In the genomic region with DNA sequence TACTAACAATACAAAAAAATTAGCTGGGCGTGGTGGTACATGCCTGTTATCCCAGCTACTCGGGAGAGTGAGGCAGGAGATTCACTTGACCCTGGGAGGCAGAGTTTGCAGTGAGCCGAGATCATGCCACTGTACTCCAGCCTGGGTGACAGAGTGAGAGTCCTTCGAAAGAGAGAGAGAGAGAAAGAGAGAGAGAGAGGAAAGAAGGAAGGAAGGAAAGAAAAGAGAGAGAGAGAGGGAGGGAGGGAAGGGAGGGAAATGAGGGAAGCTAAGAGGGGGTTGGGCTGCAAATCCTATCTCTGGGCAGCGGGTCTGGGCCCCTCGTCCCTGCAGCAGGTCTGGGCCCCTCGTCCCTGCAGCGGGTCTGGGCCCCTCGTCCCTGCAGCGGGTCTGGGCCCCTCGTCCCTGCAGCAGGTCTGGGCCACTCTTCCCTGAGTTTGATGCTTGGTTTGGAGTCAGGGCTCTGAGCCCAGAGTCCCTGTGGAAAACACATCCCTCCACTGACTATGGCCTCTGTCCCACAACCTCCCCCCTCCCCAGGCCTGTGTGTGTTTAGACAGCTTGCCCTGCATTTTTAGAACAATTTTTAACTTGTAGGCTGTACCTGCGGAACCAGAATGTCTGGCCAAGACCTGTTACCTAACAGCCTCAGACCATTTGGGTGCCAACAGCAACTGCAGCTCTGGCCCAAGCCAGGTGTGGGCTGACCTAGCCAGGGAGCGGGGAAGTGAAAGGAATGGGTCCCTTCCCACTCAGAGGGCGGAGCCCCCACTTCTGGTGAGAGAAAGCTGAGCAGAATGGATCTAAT, we compare ENCODE assay signal across 16 cellular contexts.
DNase-seq lines count a peak whose midpoint lies in the region; TF ChIP-seq lines count a peak whose summit lies in the region.
"Had no signal": no experiment of that assay in that cellular context is flagged by ENCODE, and none has a peak within 500 bp of the region (broad histone marks: within the 10 kb centered on the region; RNA-seq: fewer than 3 reads in every experiment).

No MANE protein-coding gene starts in this region.

- no peak overlapping the region for H3K4me3 Mint-ChIP-seq in endodermal cell
- no peak overlapping the region for H3K4me3 Mint-ChIP-seq in neural progenitor cell
- H3K4me3 Mint-ChIP-seq: activated T-cell treated with anti-CD3 and anti-CD28 coated beads, Interleukin-2, amount 50 U/mL, for 24 hours had no signal

- no peak for TF ChIP-seq CTCF in C4-2B (conservative IDR thresholded peaks at IDR 0.05)
- TF ChIP-seq CTCF in endodermal cell (conservative IDR thresholded peaks at IDR 0.05): no peak
- TF ChIP-seq CTCF in neural progenitor cell (IDR thresholded peaks at IDR 0.05): no peak
- TF ChIP-seq CTCF in GM10266 (IDR thresholded peaks at IDR 0.05; ENCODE audit: control insufficient read depth, insufficient read depth, low read depth, missing control alignments): no peak
- no peak for TF ChIP-seq CTCF in left ventricle myocardium inferior (IDR thresholded peaks at IDR 0.05; ENCODE audit: borderline replicate concordance)

- H3K4me1 Mint-ChIP-seq in endodermal cell (peaks cover 6% of the 10 kb centered on the region), neural progenitor cell (peaks cover 15% of the 10 kb centered on the region)

- H3K27me3 ChIP-seq in endodermal cell (ENCODE audit: control insufficient read depth, insufficient read depth, low read length, poor library complexity, severe bottlenecking) (no peaks in the 10 kb centered on the region), neural progenitor cell (no peaks in the 10 kb centered on the region), left ventricle myocardium inferior (ENCODE audit: low read depth) (peaks cover 12% of the 10 kb centered on the region)
- H3K27me3 ChIP-seq: adrenal gland had no signal

- H3F3A ChIP-seq in neural progenitor cell (ENCODE audit: low read depth): no peaks in the 10 kb centered on the region

- 82 to 86% methylated on average over 13 to 14 of the region's 14 CpGs for WGBS in endodermal cell (ENCODE audit: insufficient coverage in 1 of 2, insufficient read length in 1 of 2), 2 experiments

- intact Hi-C loops in left ventricle myocardium inferior (cut with micrococcal nuclease): no loop called here

- H3K4me3 ChIP-seq in endodermal cell (ENCODE audit: low read length) (no peak overlapping the region), neural progenitor cell (no peak overlapping the region), left ventricle myocardium inferior (no peak overlapping the region)
- H3K4me3 ChIP-seq: adrenal gland, gastroesophageal sphincter, GM23248 had no signal

- no peaks in the 10 kb centered on the region for H4K20me1 ChIP-seq in neural progenitor cell (ENCODE audit: low read depth)

- H3K9me3 Mint-ChIP-seq in endodermal cell: peaks cover 6% of the 10 kb centered on the region
- H3K9me3 Mint-ChIP-seq in neural progenitor cell: peaks cover 5% of the 10 kb centered on the region
- H3K9me3 Mint-ChIP-seq: activated T-cell treated with anti-CD3 and anti-CD28 coated beads, Interleukin-2, amount 50 U/mL, for 24 hours had no signal

- DNase-seq in NCI-H2029 (lab: John Stamatoyannopoulos, UW) (peak; percentile 24), endodermal cell (peak; percentile 53), neural progenitor cell (ENCODE audit: low spot score) (no peak), GM10266 (ENCODE audit: extremely low spot score) (no peak), activated T-cell treated with anti-CD3 and anti-CD28 coated beads for 4 hours (no peak), left ventricle myocardium inferior (no peak)
- DNase-seq in central memory CD4-positive, alpha-beta T cell: no peak
- DNase-seq: activated CD4-positive, alpha-beta T cell treated with anti-CD3 and anti-CD28 coated beads for 1 hour; activated T-cell treated with anti-CD3 and anti-CD28 coated beads, Interleukin-2, amount 50 U/mL, for 24 hours; DMS79 treated with DMSO at 0.1 percent for 48 hours; NCI-H526 treated with DMSO at 0.1 percent for 48 hours; occipital lobe had no signal

- H3K4me2 ChIP-seq in neural progenitor cell: no peak overlapping the region

- H3K4me1 ChIP-seq in endodermal cell (ENCODE audit: control insufficient read depth, insufficient read depth, low read length) (no peaks in the 10 kb centered on the region), neural progenitor cell (no peaks in the 10 kb centered on the region), left ventricle myocardium inferior (no peaks in the 10 kb centered on the region)
- H3K4me1 ChIP-seq: adrenal gland, gastroesophageal sphincter had no signal

- H3K9ac ChIP-seq in endodermal cell (ENCODE audit: extremely low read depth, low read length, poor library complexity, severe bottlenecking): no peak overlapping the region
- H3K9ac ChIP-seq in neural progenitor cell: no peak overlapping the region
- H3K9ac ChIP-seq: GM23248 had no signal

- H3K36me3 ChIP-seq in endodermal cell (ENCODE audit: control insufficient read depth, insufficient read depth, low read length) (no peaks in the 10 kb centered on the region), neural progenitor cell (no peaks in the 10 kb centered on the region), left ventricle myocardium inferior (no peaks in the 10 kb centered on the region)
- H3K36me3 ChIP-seq: adrenal gland, gastroesophageal sphincter had no signal

- peaks cover 6% of the 10 kb centered on the region for H3K27me3 Mint-ChIP-seq in endodermal cell (ENCODE audit: insufficient read depth)
- peaks cover 4% of the 10 kb centered on the region for H3K27me3 Mint-ChIP-seq in neural progenitor cell (ENCODE audit: insufficient read depth, low read depth)
- H3K27me3 Mint-ChIP-seq: activated T-cell treated with anti-CD3 and anti-CD28 coated beads, Interleukin-2, amount 50 U/mL, for 24 hours had no signal

- H3K27ac ChIP-seq in C4-2B: peak overlapping the region; percentile 60
- no peak overlapping the region for H3K27ac ChIP-seq in endodermal cell (ENCODE audit: low read depth, low read length)
- no peak overlapping the region for H3K27ac ChIP-seq in neural progenitor cell
- no peak overlapping the region for H3K27ac ChIP-seq in left ventricle myocardium inferior (replicated peaks)
- H3K27ac ChIP-seq: adrenal gland, gastroesophageal sphincter, GM23248 had no signal

- H3K79me2 ChIP-seq in neural progenitor cell (ENCODE audit: low read depth): no peaks in the 10 kb centered on the region

- no peak overlapping the region for H3K27ac Mint-ChIP-seq in endodermal cell
- H3K27ac Mint-ChIP-seq in neural progenitor cell: peak overlapping the region; percentile 27
- H3K27ac Mint-ChIP-seq: activated T-cell treated with anti-CD3 and anti-CD28 coated beads, Interleukin-2, amount 50 U/mL, for 24 hours had no signal

- H2AFZ ChIP-seq in neural progenitor cell (replicated peaks): peak overlapping the region; percentile 37
- H2AFZ ChIP-seq: GM23248 had no signal

- no peaks in the 10 kb centered on the region for H3K36me3 Mint-ChIP-seq in endodermal cell (ENCODE audit: low read depth)
- no peaks in the 10 kb centered on the region for H3K36me3 Mint-ChIP-seq in neural progenitor cell

- H3K9me3 ChIP-seq in endodermal cell (ENCODE audit: control insufficient read depth, low read length) (no peaks in the 10 kb centered on the region), neural progenitor cell (ENCODE audit: low read depth) (no peaks in the 10 kb centered on the region), left ventricle myocardium inferior (replicated peaks) (no peaks in the 10 kb centered on the region)
- H3K9me3 ChIP-seq: adrenal gland, gastroesophageal sphincter had no signal

Comparison
In these comparisons a context has a peak if more than half of its experiments do, and no peak if none do; other contexts are left out.
1. DNase-seq: peak in NCI-H2029 (single experiment) and endodermal cell (single experiment); none in neural progenitor cell (single experiment), central memory CD4-positive, alpha-beta T cell (single experiment), GM10266 (single experiment), activated T-cell treated with anti-CD3 and anti-CD28 coated beads for 4 hours (single experiment) and left ventricle myocardium inferior (single experiment).